ENCODE assay signal across 17 cellular contexts in the genomic region with DNA sequence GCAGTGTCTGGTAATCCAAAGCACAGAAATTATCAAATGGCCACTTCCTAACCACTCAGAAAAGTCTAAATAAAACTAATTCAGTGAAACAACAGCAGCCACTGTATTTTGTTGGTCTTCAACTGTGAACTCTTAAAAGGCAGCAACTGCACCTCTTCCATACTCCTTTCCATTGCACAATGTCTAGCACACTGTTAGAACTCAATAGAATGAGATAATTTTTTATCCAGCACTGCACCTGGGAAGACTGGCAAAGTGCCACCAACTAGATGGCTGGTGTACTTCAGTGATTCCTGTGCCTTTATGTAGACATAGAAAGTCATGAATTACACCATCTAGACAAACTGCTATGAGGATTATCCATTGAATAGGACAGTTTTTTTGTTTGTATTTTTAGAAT.
A peak's percentile ranks its signal among the peaks of the same experiment; 100 is the strongest.
DNase-seq lines count a peak whose midpoint lies in the region; ATAC-seq and TF ChIP-seq lines count a peak whose summit lies in the region.
"Had no signal": no experiment of that assay in that cellular context is flagged by ENCODE, and none has a peak within 500 bp of the region (broad histone marks: within the 10 kb centered on the region; RNA-seq: fewer than 3 reads in every experiment).

No MANE protein-coding gene starts in this region.

- no peak for ATAC-seq in HG03097 (IDR thresholded peaks at IDR 0.05; ENCODE audit: low FRiP score, unreplicated experiment)
- ATAC-seq: A549, Panc1, Right ventricle myocardium inferior had no signal

- no peaks in the 10 kb centered on the region for H3K36me3 ChIP-seq in HEK293 (ENCODE audit: control insufficient read depth in 2 of 2, insufficient read depth in 1 of 2, low read length in 2 of 2)

- H3K27me3 Mint-ChIP-seq in activated T-cell treated with anti-CD3 and anti-CD28 coated beads, Interleukin-2, amount 50 U/mL, for 24 hours = peaks cover 14% of the 10 kb centered on the region

- no peaks in the 10 kb centered on the region for H3K36me3 Mint-ChIP-seq in activated T-cell treated with anti-CD3 and anti-CD28 coated beads, Interleukin-2, amount 50 U/mL, for 24 hours (ENCODE audit: low read depth)
- H3K36me3 Mint-ChIP-seq: CD14-positive monocyte had no signal

- H3K27ac Mint-ChIP-seq in activated T-cell treated with anti-CD3 and anti-CD28 coated beads, Interleukin-2, amount 50 U/mL, for 24 hours = no peak overlapping the region
- H3K27ac Mint-ChIP-seq: CD14-positive monocyte; T-helper 1 cell treated with Interleukin-12 subunit alpha and Interleukin-12 subunit beta and Interleukin-4 antibody, amounts not matched to agents 30 μg/mL and 1 μg/mL, for 36 hours had no signal

- H3K9me3 ChIP-seq in HEK293 (ENCODE audit: control insufficient read depth, insufficient read depth, low read depth, low read length) = no peaks in the 10 kb centered on the region
- H3K9me3 ChIP-seq: A549 had no signal

- TF ChIP-seq CTCF in HEK293 (tag by site-specific recombination; IDR thresholded peaks at IDR 0.05) (no peak), foreskin fibroblast (IDR thresholded peaks at IDR 0.05; ENCODE audit: low read depth, low read length) (no peak)

- no peak overlapping the region for H3K27ac ChIP-seq in HEK293 (ENCODE audit: extremely low read depth, low read depth, low read length)
- H3K27ac ChIP-seq: A549 had no signal

- H3K9me3 Mint-ChIP-seq in activated T-cell treated with anti-CD3 and anti-CD28 coated beads, Interleukin-2, amount 50 U/mL, for 24 hours = no peaks in the 10 kb centered on the region
- H3K9me3 Mint-ChIP-seq: T-helper 1 cell treated with Interleukin-12 subunit alpha and Interleukin-12 subunit beta and Interleukin-4 antibody, amounts not matched to agents 30 μg/mL and 1 μg/mL, for 36 hours had no signal

- peaks cover 7% of the 10 kb centered on the region; the same call in 1 of the 2 replicates for H3K4me1 ChIP-seq in HEK293 (ENCODE audit: control insufficient read depth, insufficient read depth, low read length)
- H3K4me1 ChIP-seq: A549 had no signal

- CTCF ChIA-PET in HEK293 (lab: Yijun Ruan, JAX) = interaction anchor here (0.8 kb wide), 1 partner anchor 16 kb away, joined by 3 read pairs; no protein-coding TSS in a partner anchor

- H3K4me3 ChIP-seq in HEK293 (ENCODE audit: low read depth, low read length) = no peak overlapping the region
- H3K4me3 ChIP-seq in foreskin fibroblast (ENCODE audit: low read depth in 1 of 2, low read length in 2 of 2) = no peak overlapping the region
- H3K4me3 ChIP-seq: A549 had no signal

- H3K4me3 Mint-ChIP-seq in activated T-cell treated with anti-CD3 and anti-CD28 coated beads, Interleukin-2, amount 50 U/mL, for 24 hours = no peak overlapping the region
- H3K4me3 Mint-ChIP-seq: CD14-positive monocyte; T-helper 1 cell treated with Interleukin-12 subunit alpha and Interleukin-12 subunit beta and Interleukin-4 antibody, amounts not matched to agents 30 μg/mL and 1 μg/mL, for 36 hours had no signal

- POLR2A ChIA-PET in HEK293 (lab: Yijun Ruan, JAX) = no interaction called here

- DNase-seq in NCI-H2171 treated with DMSO at 0.1 percent for 48 hours (lab: John Stamatoyannopoulos, UW) (peak; percentile 20), NCI-H2171 (lab: John Stamatoyannopoulos, UW) (no peak), NCI-H345 (lab: John Stamatoyannopoulos, UW) (peak; percentile 89), glomerular visceral epithelial cell (ENCODE audit: extremely low spot score) (peak; percentile 5), foreskin fibroblast (no peak)
- DNase-seq in activated T-cell treated with anti-CD3 and anti-CD28 coated beads, Interleukin-2, amount 50 U/mL, for 24 hours = no peak
- DNase-seq: GOT3, Karpas-422, NCI-H1436, NCI-H524 had no signal

- H3K4me1 Mint-ChIP-seq in activated T-cell treated with anti-CD3 and anti-CD28 coated beads, Interleukin-2, amount 50 U/mL, for 24 hours (ENCODE audit: low read depth) = no peaks in the 10 kb centered on the region
- H3K4me1 Mint-ChIP-seq: CD14-positive monocyte had no signal

TF ChIP-seq in HEK293, 187 proteins besides CTCF, POLR2A, EP300 and RAD21:
- TF ChIP-seq, protein P1, sequence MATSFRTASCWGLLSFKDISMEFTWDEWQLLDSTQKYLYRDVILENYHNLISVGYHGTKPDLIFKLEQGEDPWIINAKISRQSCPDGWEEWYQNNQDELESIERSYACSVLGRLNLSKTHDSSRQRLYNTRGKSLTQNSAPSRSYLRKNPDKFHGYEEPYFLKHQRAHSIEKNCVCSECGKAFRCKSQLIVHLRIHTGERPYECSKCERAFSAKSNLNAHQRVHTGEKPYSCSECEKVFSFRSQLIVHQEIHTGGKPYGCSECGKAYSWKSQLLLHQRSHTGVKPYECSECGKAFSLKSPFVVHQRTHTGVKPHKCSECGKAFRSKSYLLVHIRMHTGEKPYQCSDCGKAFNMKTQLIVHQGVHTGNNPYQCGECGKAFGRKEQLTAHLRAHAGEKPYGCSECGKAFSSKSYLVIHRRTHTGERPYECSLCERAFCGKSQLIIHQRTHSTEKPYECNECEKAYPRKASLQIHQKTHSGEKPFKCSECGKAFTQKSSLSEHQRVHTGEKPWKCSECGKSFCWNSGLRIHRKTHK (tag by site-specific recombination; IDR thresholded peaks at IDR 0.05) = peak; percentile 92
- TF ChIP-seq SETDB1 (IDR thresholded peaks at IDR 0.05; ENCODE audit: insufficient read length, low read length) (peak; percentile 11), GLIS2 (tag by site-specific recombination; IDR thresholded peaks at IDR 0.05) (no peak)
TF ChIP-seq in HEK293: peak in this region for 2.

Comparison
In these comparisons a context has a peak if more than half of its experiments do, and no peak if none do; other contexts are left out.
1. DNase-seq: peak in NCI-H2171 treated with DMSO at 0.1 percent for 48 hours (single experiment), NCI-H345 (single experiment) and glomerular visceral epithelial cell (single experiment); none in NCI-H2171 (single experiment), activated T-cell treated with anti-CD3 and anti-CD28 coated beads, Interleukin-2, amount 50 U/mL, for 24 hours (single experiment) and foreskin fibroblast (0 of 2).